17 cellular contexts compared by ENCODE assay signal in genomic region chr10:51910189-51910588, GRCh38.
DNase-seq lines count a peak whose midpoint lies in the region; ATAC-seq and TF ChIP-seq lines count a peak whose summit lies in the region.
"Had no signal": no experiment of that assay in that cellular context is flagged by ENCODE, and none has a peak within 500 bp of the region (broad histone marks: within the 10 kb centered on the region; RNA-seq: fewer than 3 reads in every experiment).

No MANE protein-coding gene starts in this region.

- no peak overlapping the region for H3K14ac ChIP-seq in IMR-90 (replicated peaks; ENCODE audit: low read depth, low read length)

- H3K4ac ChIP-seq in IMR-90 (ENCODE audit: low read depth, low read length), result no peak overlapping the region

- H3K36me3 Mint-ChIP-seq in endodermal cell (ENCODE audit: low read depth), result no peaks in the 10 kb centered on the region

- TF ChIP-seq CTCF in IMR-90 (conservative IDR thresholded peaks at IDR 0.05; ENCODE audit: low read depth, low read length), result no peak
- no peak for TF ChIP-seq CTCF in endodermal cell (conservative IDR thresholded peaks at IDR 0.05)

- H3K9me3 Mint-ChIP-seq in endodermal cell, result peaks cover 3% of the 10 kb centered on the region
- H3K9me3 Mint-ChIP-seq: IgD-negative memory B cell had no signal

- H3K27me3 ChIP-seq in IMR-90 (ENCODE audit: control insufficient read depth, insufficient read depth, low read length) (no peaks in the 10 kb centered on the region), endodermal cell (ENCODE audit: control insufficient read depth, insufficient read depth, low read length, poor library complexity, severe bottlenecking) (peaks cover 4% of the 10 kb centered on the region)

- H4K91ac ChIP-seq in IMR-90 (ENCODE audit: insufficient read depth, low read depth, low read length), result no peak overlapping the region

- peak overlapping the region; percentile 42 for H3K27ac Mint-ChIP-seq in endodermal cell
- H3K27ac Mint-ChIP-seq: IgD-negative memory B cell had no signal

- no peak overlapping the region for H3K9ac ChIP-seq in IMR-90 (ENCODE audit: low read depth, low read length)
- H3K9ac ChIP-seq in endodermal cell (ENCODE audit: extremely low read depth, low read length, poor library complexity, severe bottlenecking), result no peak overlapping the region

- H2AFZ ChIP-seq in IMR-90 (replicated peaks; ENCODE audit: low read length, poor library complexity), result no peak overlapping the region

- H3K4me3 ChIP-seq in IMR-90 (ENCODE audit: insufficient read depth, low read depth, low read length) (no peak overlapping the region), endodermal cell (ENCODE audit: low read length) (no peak overlapping the region)

- POLR2A ChIA-PET in IMR-90 (lab: Charles Lee; ENCODE audit: unreplicated experiment), result no interaction called here

- peaks cover 45% of the 10 kb centered on the region for H3K4me1 Mint-ChIP-seq in endodermal cell
- H3K4me1 Mint-ChIP-seq: IgD-negative memory B cell had no signal

- in situ Hi-C loops in IMR-90 (cut with MboI; ENCODE audit: low sequenced_read_pairs), result no loop called here

- H3K23ac ChIP-seq in IMR-90 (ENCODE audit: low read depth, low read length), result no peak overlapping the region

- H3K36me3 ChIP-seq in IMR-90 (ENCODE audit: control insufficient read depth, insufficient read depth, low read length), result no peaks in the 10 kb centered on the region
- no peaks in the 10 kb centered on the region for H3K36me3 ChIP-seq in endodermal cell (ENCODE audit: control insufficient read depth, insufficient read depth, low read length)

- no peak for ATAC-seq in IMR-90 (ENCODE audit: low read depth)
- no peak for ATAC-seq in HG03025 (IDR thresholded peaks at IDR 0.05; ENCODE audit: low FRiP score, unreplicated experiment)
- ATAC-seq: Panc1 had no signal

- H2BK20ac ChIP-seq in IMR-90 (ENCODE audit: low read depth, low read length), result no peak overlapping the region

- intact Hi-C loops in IMR-90 (cut with micrococcal nuclease), result no loop called here

- TF ChIP-seq POLR2A in IMR-90 (IDR thresholded peaks at IDR 0.05; ENCODE audit: low read depth, low read length), result no peak

- H2BK120ac ChIP-seq in IMR-90 (ENCODE audit: low read depth, low read length), result no peak overlapping the region

- DNase-seq in GM03348 (ENCODE audit: low spot score), result peak; percentile 15
- DNase-seq in IMR-90, result peak; percentile 12
- peak; percentile 49 for DNase-seq in endodermal cell
- peak; percentile 20 for DNase-seq in iPS-NIHi11 (ENCODE audit: low spot score)
- DNase-seq in T-helper 9 cell, result no peak
- no peak for DNase-seq in epidermal melanocyte (ENCODE audit: insufficient read length, low spot score)
- no peak for DNase-seq in dermis blood vessel endothelial cell
- DNase-seq: COR-L47, NCI-H1105, NCI-H1694 treated with DMSO at 0.1 percent for 48 hours, NCI-H446 treated with DMSO at 0.1 percent for 48 hours, NCI-H82, SW 1271 had no signal

- no peak overlapping the region for H3K56ac ChIP-seq in IMR-90 (ENCODE audit: extremely low read depth, insufficient read depth, low read length)

- H3K79me1 ChIP-seq in IMR-90 (ENCODE audit: low read depth in 1 of 2, low read length in 2 of 2), result no peaks in the 10 kb centered on the region

- H3K4me1 ChIP-seq in IMR-90 (ENCODE audit: control insufficient read depth, insufficient read depth, low read length), result no peaks in the 10 kb centered on the region; the same call in 1 of the 2 replicates
- peaks cover 6% of the 10 kb centered on the region for H3K4me1 ChIP-seq in endodermal cell (ENCODE audit: control insufficient read depth, insufficient read depth, low read length)

- no peak overlapping the region for H2BK15ac ChIP-seq in IMR-90 (ENCODE audit: low read depth, low read length)

- H2AK9ac ChIP-seq in IMR-90 (replicated peaks; ENCODE audit: low read depth, low read length, poor library complexity), result no peak overlapping the region

- peaks cover 2% of the 10 kb centered on the region for H3K27me3 Mint-ChIP-seq in endodermal cell (ENCODE audit: insufficient read depth)

- no peak overlapping the region for H4K5ac ChIP-seq in IMR-90 (ENCODE audit: low read depth, low read length)

- no peak overlapping the region for H3K18ac ChIP-seq in IMR-90 (ENCODE audit: low read depth, low read length)

- dilution Hi-C loops in IMR-90 (cut with HindIII; ENCODE audit: low sequenced_read_pairs, unreplicated experiment), result no loop called here

- no peak overlapping the region for H4K8ac ChIP-seq in IMR-90 (ENCODE audit: low read depth in 2 of 2, low read length in 2 of 2)

- CTCF ChIA-PET in IMR-90 (lab: Yijun Ruan, JAX), result no interaction called here

- no peak overlapping the region for H2AK5ac ChIP-seq in IMR-90 (ENCODE audit: low read depth, low read length)

- BruUV-seq in IMR-90 (replicated peaks; lab: Mats Ljungman, UMichigan), result no TSS peak

- no peak overlapping the region for H3K4me3 Mint-ChIP-seq in endodermal cell
- H3K4me3 Mint-ChIP-seq: IgD-negative memory B cell had no signal

- no peaks in the 10 kb centered on the region for H3K9me1 ChIP-seq in IMR-90 (ENCODE audit: insufficient read depth, low read length)

- no peak overlapping the region for H2BK5ac ChIP-seq in IMR-90 (ENCODE audit: low read depth, low read length, poor library complexity, severe bottlenecking)

- no peaks in the 10 kb centered on the region for H4K20me1 ChIP-seq in IMR-90 (ENCODE audit: insufficient read depth, low read length)

- TF ChIP-seq RAD21 in IMR-90 (IDR thresholded peaks at IDR 0.05; ENCODE audit: low read length), result no peak

- H3K4me2 ChIP-seq in IMR-90 (ENCODE audit: low read depth, low read length), result no peak overlapping the region

- no peak overlapping the region for H3K27ac ChIP-seq in IMR-90 (ENCODE audit: insufficient read depth, low read length)
- no peak overlapping the region for H3K27ac ChIP-seq in endodermal cell (ENCODE audit: low read depth, low read length)
- H3K27ac ChIP-seq: C4-2B had no signal

- no peaks in the 10 kb centered on the region for H3K9me3 ChIP-seq in IMR-90 (ENCODE audit: control insufficient read depth, insufficient read depth, low read length)
- H3K9me3 ChIP-seq in endodermal cell (ENCODE audit: control insufficient read depth, low read length), result peaks cover 8% of the 10 kb centered on the region

TF ChIP-seq in IMR-90, 13 proteins besides CTCF, POLR2A, EP300 and RAD21:
- no peak for TF ChIP-seq SMC3 (IDR thresholded peaks at IDR 0.05; ENCODE audit: low read depth, low read length)
- TF ChIP-seq MXI1 (IDR thresholded peaks at IDR 0.05; ENCODE audit: borderline replicate concordance, low read depth, low read length), result no peak
- TF ChIP-seq, protein P1, sequence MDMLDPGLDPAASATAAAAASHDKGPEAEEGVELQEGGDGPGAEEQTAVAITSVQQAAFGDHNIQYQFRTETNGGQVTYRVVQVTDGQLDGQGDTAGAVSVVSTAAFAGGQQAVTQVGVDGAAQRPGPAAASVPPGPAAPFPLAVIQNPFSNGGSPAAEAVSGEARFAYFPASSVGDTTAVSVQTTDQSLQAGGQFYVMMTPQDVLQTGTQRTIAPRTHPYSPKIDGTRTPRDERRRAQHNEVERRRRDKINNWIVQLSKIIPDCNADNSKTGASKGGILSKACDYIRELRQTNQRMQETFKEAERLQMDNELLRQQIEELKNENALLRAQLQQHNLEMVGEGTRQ (IDR thresholded peaks at IDR 0.05; ENCODE audit: low read depth, low read length), result no peak
- no peak for TF ChIP-seq BHLHE40 (IDR thresholded peaks at IDR 0.05; ENCODE audit: low read depth, low read length)
- no peak for TF ChIP-seq MAFK (IDR thresholded peaks at IDR 0.05; ENCODE audit: low read depth, low read length)
- TF ChIP-seq RFX5 (IDR thresholded peaks at IDR 0.05; ENCODE audit: low read depth, low read length), result no peak
- no peak for TF ChIP-seq CHD1 (IDR thresholded peaks at IDR 0.05; ENCODE audit: low read depth, low read length)
- no peak for TF ChIP-seq RCOR1 (IDR thresholded peaks at IDR 0.05; ENCODE audit: insufficient replicate concordance, low read length)
TF ChIP-seq in IMR-90: peak in this region for 0.

Comparison
In these comparisons a context has a peak if more than half of its experiments do, and no peak if none do; other contexts are left out.
1. DNase-seq: peak in GM03348 (single experiment), IMR-90 (single experiment), endodermal cell (single experiment) and iPS-NIHi11 (single experiment); none in T-helper 9 cell (single experiment), epidermal melanocyte (single experiment) and dermis blood vessel endothelial cell (single experiment).